22 cellular contexts compared by ENCODE assay signal in the genomic region with DNA sequence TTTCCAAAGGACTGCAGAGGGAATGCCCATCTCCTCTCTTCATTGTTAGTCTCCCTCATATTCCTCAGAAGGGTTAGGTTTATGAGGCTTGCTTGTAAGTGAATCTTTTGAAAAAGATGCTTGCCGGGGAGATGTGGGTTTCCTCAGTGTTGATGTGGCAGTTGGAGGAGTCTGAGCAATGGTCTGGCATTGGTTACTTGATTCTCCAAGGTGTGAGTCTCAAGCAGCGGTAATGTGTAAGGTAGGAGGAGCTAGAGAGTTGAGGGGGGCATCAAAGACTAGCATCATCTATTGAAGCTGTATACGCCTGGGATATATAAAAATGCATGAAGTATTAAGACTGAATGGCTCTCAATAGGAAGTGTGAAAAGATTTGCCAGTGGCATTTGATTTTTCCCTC. TPM values are rescaled to one million over a fixed set of nuclear protein-coding genes. Genes with fewer than 3 reads are reported as not detected.
DNase-seq lines count a peak whose midpoint lies in the region; ATAC-seq and TF ChIP-seq lines count a peak whose summit lies in the region.
"Had no signal": no experiment of that assay in that cellular context is flagged by ENCODE, and none has a peak within 500 bp of the region (broad histone marks: within the 10 kb centered on the region; RNA-seq: fewer than 3 reads in every experiment).

No MANE protein-coding gene starts in this region.

- H3K4me3 Mint-ChIP-seq in activated CD4-positive, alpha-beta T cell treated with anti-CD3 and anti-CD28 coated beads, Interleukin-2, amount 10 ng/mL, durations not matched to agents 7 days and 5 days = no peak overlapping the region
- no peak overlapping the region for H3K4me3 Mint-ChIP-seq in CD8-positive, alpha-beta T cell
- H3K4me3 Mint-ChIP-seq in activated CD8-positive, alpha-beta T cell treated with anti-CD3 and anti-CD28 coated beads for 36 hours = no peak overlapping the region
- no peak overlapping the region for H3K4me3 Mint-ChIP-seq in memory B cell
- H3K4me3 Mint-ChIP-seq: neural crest cell had no signal

- H3K9me3 ChIP-seq in CD8-positive, alpha-beta T cell (ENCODE audit: low read length) = no peaks in the 10 kb centered on the region
- H3K9me3 ChIP-seq: sigmoid colon had no signal

- H3K27me3 Mint-ChIP-seq in activated CD4-positive, alpha-beta T cell treated with anti-CD3 and anti-CD28 coated beads, Interleukin-2, amount 10 ng/mL, durations not matched to agents 7 days and 5 days = no peaks in the 10 kb centered on the region
- H3K27me3 Mint-ChIP-seq in CD8-positive, alpha-beta T cell (ENCODE audit: low read depth) = no peaks in the 10 kb centered on the region
- H3K27me3 Mint-ChIP-seq in activated CD8-positive, alpha-beta T cell treated with anti-CD3 and anti-CD28 coated beads for 36 hours = no peaks in the 10 kb centered on the region
- no peaks in the 10 kb centered on the region for H3K27me3 Mint-ChIP-seq in memory B cell

- no peak for TF ChIP-seq CTCF in CD8-positive, alpha-beta T cell (IDR thresholded peaks at IDR 0.05)
- TF ChIP-seq CTCF in activated CD8-positive, alpha-beta T cell treated with anti-CD3 and anti-CD28 coated beads for 36 hours (IDR thresholded peaks at IDR 0.05) = no peak
- TF ChIP-seq CTCF in coronary artery (IDR thresholded peaks at IDR 0.05) = no peak

- POLR2A ChIA-PET in activated CD4-positive, alpha-beta T cell treated with anti-CD3 and anti-CD28 coated beads, Interleukin-2, amount 10 ng/mL, durations not matched to agents 7 days and 5 days (lab: Charles Lee) = no interaction called here
- POLR2A ChIA-PET in CD8-positive, alpha-beta T cell (lab: Charles Lee) = interaction anchor here (1.2 kb wide), 1 partner anchor 11 kb away, joined by 3 read pairs; no protein-coding TSS in a partner anchor
- POLR2A ChIA-PET in activated CD8-positive, alpha-beta T cell treated with anti-CD3 and anti-CD28 coated beads for 36 hours (lab: Charles Lee) = interaction anchor here (1.1 kb wide), 1 partner anchor 19 kb away, joined by 3 read pairs; no protein-coding TSS in a partner anchor

- ATAC-seq in CD8-positive, alpha-beta T cell = peak; percentile 96
- ATAC-seq in activated CD8-positive, alpha-beta T cell treated with anti-CD3 and anti-CD28 coated beads for 36 hours = no peak
- ATAC-seq in memory B cell (ENCODE audit: low read depth) = no peak

- intact Hi-C loops in CD8-positive, alpha-beta T cell (cut with DNase I, micrococcal nuclease) = loop anchor here in 1 of 2 experiments (2.0 kb wide), 1 partner anchor 20 kb away; no protein-coding TSS in a partner anchor
- intact Hi-C loops in activated CD8-positive, alpha-beta T cell treated with anti-CD3 and anti-CD28 coated beads for 36 hours (cut with micrococcal nuclease) = no loop called here

- H3K36me3 Mint-ChIP-seq in activated CD4-positive, alpha-beta T cell treated with anti-CD3 and anti-CD28 coated beads, Interleukin-2, amount 10 ng/mL, durations not matched to agents 7 days and 5 days (ENCODE audit: low read depth) = peaks cover 66% of the 10 kb centered on the region
- H3K36me3 Mint-ChIP-seq in CD8-positive, alpha-beta T cell = peaks cover 80% of the 10 kb centered on the region
- H3K36me3 Mint-ChIP-seq in activated CD8-positive, alpha-beta T cell treated with anti-CD3 and anti-CD28 coated beads for 36 hours (ENCODE audit: low read depth) = peaks cover 67% of the 10 kb centered on the region
- H3K36me3 Mint-ChIP-seq in memory B cell = peaks cover 39% of the 10 kb centered on the region

- H3K4me3 ChIP-seq in CD8-positive, alpha-beta T cell (ENCODE audit: low read depth, low read length) = no peak overlapping the region
- no peak overlapping the region for H3K4me3 ChIP-seq in coronary artery
- H3K4me3 ChIP-seq: sigmoid colon had no signal

- no peaks in the 10 kb centered on the region for H3K27me3 ChIP-seq in CD8-positive, alpha-beta T cell (ENCODE audit: insufficient read depth, low read length)
- H3K27me3 ChIP-seq: sigmoid colon had no signal

- H3K27ac ChIP-seq in CD8-positive, alpha-beta T cell (ENCODE audit: low read depth, low read length) = no peak overlapping the region
- no peak overlapping the region for H3K27ac ChIP-seq in coronary artery
- H3K27ac ChIP-seq: sigmoid colon had no signal

- CTCF ChIA-PET in activated CD4-positive, alpha-beta T cell treated with anti-CD3 and anti-CD28 coated beads, Interleukin-2, amount 10 ng/mL, durations not matched to agents 7 days and 5 days (lab: Charles Lee) = interaction anchor here (0.6 kb wide), 1 partner anchor 11 kb away, joined by 3 read pairs; no protein-coding TSS in a partner anchor
- CTCF ChIA-PET in CD8-positive, alpha-beta T cell (lab: Charles Lee) = no interaction called here
- CTCF ChIA-PET in activated CD8-positive, alpha-beta T cell treated with anti-CD3 and anti-CD28 coated beads for 36 hours (lab: Charles Lee) = interaction anchor here (0.7 to 1.0 kb wide), 2 partner anchors 28 to 31 kb away, joined by 3 to 4 read pairs; no protein-coding TSS in a partner anchor

- H3K36me3 ChIP-seq in CD8-positive, alpha-beta T cell (ENCODE audit: insufficient read depth, low read length) = peaks cover 65% of the 10 kb centered on the region

- H3K27ac Mint-ChIP-seq in activated CD4-positive, alpha-beta T cell treated with anti-CD3 and anti-CD28 coated beads, Interleukin-2, amount 10 ng/mL, durations not matched to agents 7 days and 5 days = peak overlapping the region; percentile 61
- H3K27ac Mint-ChIP-seq in CD8-positive, alpha-beta T cell = peak overlapping the region; percentile 74
- H3K27ac Mint-ChIP-seq in activated CD8-positive, alpha-beta T cell treated with anti-CD3 and anti-CD28 coated beads for 36 hours = peak overlapping the region; percentile 77
- peak overlapping the region; percentile 66 for H3K27ac Mint-ChIP-seq in memory B cell

- peaks cover 5% of the 10 kb centered on the region for H3K4me1 ChIP-seq in CD8-positive, alpha-beta T cell (ENCODE audit: insufficient read depth, low read length)

- no peaks in the 10 kb centered on the region for H3K9me3 Mint-ChIP-seq in activated CD4-positive, alpha-beta T cell treated with anti-CD3 and anti-CD28 coated beads, Interleukin-2, amount 10 ng/mL, durations not matched to agents 7 days and 5 days
- H3K9me3 Mint-ChIP-seq in CD8-positive, alpha-beta T cell = no peaks in the 10 kb centered on the region
- H3K9me3 Mint-ChIP-seq in activated CD8-positive, alpha-beta T cell treated with anti-CD3 and anti-CD28 coated beads for 36 hours = no peaks in the 10 kb centered on the region
- no peaks in the 10 kb centered on the region for H3K9me3 Mint-ChIP-seq in memory B cell
- H3K9me3 Mint-ChIP-seq: neural crest cell had no signal

- no peak for DNase-seq in activated CD4-positive, alpha-beta T cell treated with anti-CD3 and anti-CD28 coated beads, Interleukin-2, amount 10 ng/mL, durations not matched to agents 7 days and 5 days
- no peak for DNase-seq in activated CD4-positive, alpha-beta T cell treated with anti-CD3 and anti-CD28 coated beads for 48 hours
- DNase-seq in CD8-positive, alpha-beta T cell = peak in 2 of 7 experiments; percentile 24 to 48
- DNase-seq in activated CD8-positive, alpha-beta T cell treated with anti-CD3 and anti-CD28 coated beads for 36 hours = no peak
- DNase-seq in memory B cell (ENCODE audit: low spot score in 2 of 2) (no peak), NCI-H2196 (lab: John Stamatoyannopoulos, UW; ENCODE audit: unreplicated experiment) (no peak), hypothalamus (lab: John Stamatoyannopoulos, UW) (no peak), coronary artery (ENCODE audit: low spot score) (no peak)
- DNase-seq: activated gamma-delta T cell; dermis blood vessel endothelial cell; DMS53; GDM1; islet precursor cell; MV-4-11; NCI-H146; NCI-H2171; NCI-H524 treated with DMSO at 0.1 percent for 48 hours; NK-92 treated with Interleukin-12 subunit alpha and Interleukin-12 subunit beta, amount 100 ng/mL, for 24 hours; SIG-M5; sigmoid colon; stimulated activated CD4-positive, alpha-beta T cell treated with anti-CD3 and anti-CD28 coated beads, Interleukin-15, amount 100 ng/mL, for 24 hours had no signal

- peaks cover 35% of the 10 kb centered on the region for H3K4me1 Mint-ChIP-seq in activated CD4-positive, alpha-beta T cell treated with anti-CD3 and anti-CD28 coated beads, Interleukin-2, amount 10 ng/mL, durations not matched to agents 7 days and 5 days
- H3K4me1 Mint-ChIP-seq in CD8-positive, alpha-beta T cell (ENCODE audit: low read depth) = peaks cover 33% of the 10 kb centered on the region
- H3K4me1 Mint-ChIP-seq in activated CD8-positive, alpha-beta T cell treated with anti-CD3 and anti-CD28 coated beads for 36 hours (ENCODE audit: low read depth) = peaks cover 20% of the 10 kb centered on the region
- H3K4me1 Mint-ChIP-seq in memory B cell = peaks cover 10% of the 10 kb centered on the region

RNA-seq across cellular contexts. Expression of a gene that starts 21.5 kb away (rescaled TPM):
- 100 to 1,000 TPM; 174 to 183 TPM for total RNA-seq in activated CD4-positive, alpha-beta T cell treated with anti-CD3 and anti-CD28 coated beads, Interleukin-2, amount 10 ng/mL, durations not matched to agents 7 days and 5 days
- 100 to 1,000 TPM; 102 TPM for total RNA-seq in CD8-positive, alpha-beta T cell
- 100 to 1,000 TPM; 201 to 203 TPM for total RNA-seq in activated CD8-positive, alpha-beta T cell treated with anti-CD3 and anti-CD28 coated beads for 36 hours

RNA-seq across cellular contexts. Expression of a gene that starts 37.6 kb away (rescaled TPM):
- total RNA-seq in activated CD4-positive, alpha-beta T cell treated with anti-CD3 and anti-CD28 coated beads, Interleukin-2, amount 10 ng/mL, durations not matched to agents 7 days and 5 days = 10 to 100 TPM; 30.4 to 36.3 TPM
- total RNA-seq in CD8-positive, alpha-beta T cell = 1 to 10 TPM; 6.6 to 7.6 TPM
- total RNA-seq in activated CD8-positive, alpha-beta T cell treated with anti-CD3 and anti-CD28 coated beads for 36 hours = 10 to 100 TPM; 25.3 to 27.7 TPM
